33 cellular contexts compared by ENCODE assay signal in the genomic region with DNA sequence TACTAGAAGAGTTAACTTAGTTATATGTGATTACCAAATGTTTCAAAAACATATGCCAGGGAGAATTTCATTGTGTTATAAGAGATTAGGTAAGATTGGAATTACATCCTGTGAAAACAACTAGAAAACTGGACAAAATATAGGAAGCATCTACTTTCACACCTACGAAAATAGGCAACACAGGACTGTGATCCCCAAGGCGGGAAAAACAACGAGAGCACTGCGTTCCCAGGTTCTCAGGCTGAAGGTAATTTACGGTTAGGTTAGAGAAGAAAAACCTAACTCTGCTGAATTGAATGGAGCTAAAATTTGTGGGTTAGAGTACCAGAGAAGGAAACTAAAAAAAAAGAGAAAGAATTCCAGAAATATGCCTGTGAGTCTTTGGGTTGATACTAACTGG. TPM values are rescaled to one million over a fixed set of nuclear protein-coding genes. Genes with fewer than 3 reads are reported as not detected.
"Had no signal": no experiment of that assay in that cellular context is flagged by ENCODE, and none has a peak within 500 bp of the region (broad histone marks: within the 10 kb centered on the region; RNA-seq: fewer than 3 reads in every experiment).

No MANE protein-coding gene starts in this region.

- H3K9me3 Mint-ChIP-seq: dendritic cell treated with granulocyte-macrophage colony-stimulating factor and Interleukin-4, amounts not matched to agents 40 ng/mL and 50 ng/mL, for 4 days; effector memory CD8-positive, alpha-beta T cell; endodermal cell; mesothelial cell of epicardium; naive B cell had no signal

- H3K27ac Mint-ChIP-seq: dendritic cell treated with granulocyte-macrophage colony-stimulating factor and Interleukin-4, amounts not matched to agents 40 ng/mL and 50 ng/mL, for 4 days; effector memory CD8-positive, alpha-beta T cell; endodermal cell; mesothelial cell of epicardium; naive B cell had no signal

- H3K4me1 Mint-ChIP-seq: endodermal cell, naive B cell had no signal

- H3K4me3 Mint-ChIP-seq: dendritic cell treated with granulocyte-macrophage colony-stimulating factor and Interleukin-4, amounts not matched to agents 40 ng/mL and 50 ng/mL, for 4 days; effector memory CD8-positive, alpha-beta T cell; endodermal cell; mesothelial cell of epicardium; naive B cell had no signal

- H3K27me3 ChIP-seq: colonic mucosa, esophagus squamous epithelium, gastrocnemius medialis had no signal

- FAIRE-seq: endometrium, islet of Langerhans, keratinocyte had no signal

- H3K27ac ChIP-seq: colonic mucosa, epithelial cell of prostate, esophagus squamous epithelium, gastrocnemius medialis, heart right ventricle, left ventricle myocardium inferior, lower lobe of right lung had no signal

- ATAC-seq: effector memory CD8-positive, alpha-beta T cell; esophagus mucosa; gastrocnemius medialis; heart right ventricle; left cardiac atrium; lower lobe of right lung; mucosa of descending colon had no signal

- H3K36me3 Mint-ChIP-seq: mesothelial cell of epicardium, naive B cell had no signal

- H3K9me3 ChIP-seq: colonic mucosa, esophagus squamous epithelium, gastrocnemius medialis, heart right ventricle, left ventricle myocardium inferior, lower lobe of right lung, mucosa of descending colon had no signal

- H3K4me3 ChIP-seq: colonic mucosa, esophagus squamous epithelium, gastrocnemius medialis, heart right ventricle, left ventricle myocardium inferior, lower lobe of right lung, mucosa of descending colon had no signal

- DNase-seq: colonic mucosa; cortex of kidney; effector CD8-positive, alpha-beta T cell; effector memory CD8-positive, alpha-beta T cell; endodermal cell; erythroblast; esophagus squamous epithelium; foreskin fibroblast; foreskin melanocyte; gastrocnemius medialis; glutamatergic neuron; head of caudate nucleus; heart right ventricle; hippocampal formation; left cardiac atrium; left ventricle myocardium inferior; lower lobe of right lung; mesenchymal stem cell; mucosa of descending colon; naive B cell had no signal

- H3K36me3 ChIP-seq: colonic mucosa, esophagus squamous epithelium, gastrocnemius medialis, heart right ventricle, left ventricle myocardium inferior, lower lobe of right lung had no signal

- H3K4me1 ChIP-seq: colonic mucosa, gastrocnemius medialis, heart right ventricle, left ventricle myocardium inferior, lower lobe of right lung had no signal

- H3K27me3 Mint-ChIP-seq: dendritic cell treated with granulocyte-macrophage colony-stimulating factor and Interleukin-4, amounts not matched to agents 40 ng/mL and 50 ng/mL, for 4 days; naive B cell had no signal

RNA-seq across cellular contexts. Expression of a gene that starts 28.4 kb away (rescaled TPM):
- total RNA-seq: colonic mucosa, dermis microvascular lymphatic vessel endothelial cell, esophagus mucosa, esophagus squamous epithelium, glomerular endothelial cell, heart right ventricle, kidney epithelial cell, left cardiac atrium, left ventricle myocardium inferior, lower lobe of right lung, lung microvascular endothelial cell, mesenteric fat pad, mesothelial cell of epicardium, mucosa of descending colon, myocyte had no signal
- polyA plus RNA-seq: keratinocyte had no signal
